ENCODE assay signal across 1 cellular context in the genomic region with DNA sequence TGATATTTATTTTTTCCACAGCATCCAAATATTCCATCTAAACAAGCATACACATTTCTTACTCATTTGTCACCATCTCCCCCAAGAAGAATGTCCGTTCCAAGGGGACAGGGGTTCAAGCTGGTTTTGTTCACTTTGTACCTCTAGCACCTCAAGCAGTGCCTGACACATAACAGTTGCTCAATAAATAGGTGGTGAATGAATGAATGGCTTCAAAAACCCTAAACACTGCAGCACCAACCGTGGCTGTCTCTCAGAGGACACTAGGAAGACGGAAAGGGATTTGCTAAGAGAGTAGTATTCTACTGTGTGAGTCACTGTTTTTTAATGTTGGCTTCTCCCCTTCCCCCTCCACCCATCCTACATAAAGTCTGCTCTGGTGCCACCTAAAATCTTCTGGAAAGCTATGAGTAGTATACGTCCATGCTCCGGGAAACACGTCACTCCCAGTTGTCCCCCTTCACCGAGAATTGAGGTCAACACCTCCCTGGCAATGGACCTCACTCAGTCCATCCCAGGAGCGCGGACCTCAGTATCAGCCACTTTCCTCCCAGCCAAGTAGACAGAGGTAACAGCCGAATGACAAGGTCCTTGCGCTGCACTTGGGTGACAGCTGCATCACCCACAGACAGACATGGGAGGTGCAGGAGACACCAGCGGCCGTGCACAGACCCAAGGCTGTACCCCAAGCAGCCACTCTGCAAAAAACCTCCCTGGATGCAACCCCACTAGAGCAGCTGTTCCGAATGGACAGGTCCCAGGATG.
TF ChIP-seq lines count a peak whose summit lies in the region.

No MANE protein-coding gene starts in this region.

TF ChIP-seq in GM23338, 12 proteins besides CTCF, POLR2A, EP300 and RAD21 (continued from another document):
- TF ChIP-seq, protein P1, sequence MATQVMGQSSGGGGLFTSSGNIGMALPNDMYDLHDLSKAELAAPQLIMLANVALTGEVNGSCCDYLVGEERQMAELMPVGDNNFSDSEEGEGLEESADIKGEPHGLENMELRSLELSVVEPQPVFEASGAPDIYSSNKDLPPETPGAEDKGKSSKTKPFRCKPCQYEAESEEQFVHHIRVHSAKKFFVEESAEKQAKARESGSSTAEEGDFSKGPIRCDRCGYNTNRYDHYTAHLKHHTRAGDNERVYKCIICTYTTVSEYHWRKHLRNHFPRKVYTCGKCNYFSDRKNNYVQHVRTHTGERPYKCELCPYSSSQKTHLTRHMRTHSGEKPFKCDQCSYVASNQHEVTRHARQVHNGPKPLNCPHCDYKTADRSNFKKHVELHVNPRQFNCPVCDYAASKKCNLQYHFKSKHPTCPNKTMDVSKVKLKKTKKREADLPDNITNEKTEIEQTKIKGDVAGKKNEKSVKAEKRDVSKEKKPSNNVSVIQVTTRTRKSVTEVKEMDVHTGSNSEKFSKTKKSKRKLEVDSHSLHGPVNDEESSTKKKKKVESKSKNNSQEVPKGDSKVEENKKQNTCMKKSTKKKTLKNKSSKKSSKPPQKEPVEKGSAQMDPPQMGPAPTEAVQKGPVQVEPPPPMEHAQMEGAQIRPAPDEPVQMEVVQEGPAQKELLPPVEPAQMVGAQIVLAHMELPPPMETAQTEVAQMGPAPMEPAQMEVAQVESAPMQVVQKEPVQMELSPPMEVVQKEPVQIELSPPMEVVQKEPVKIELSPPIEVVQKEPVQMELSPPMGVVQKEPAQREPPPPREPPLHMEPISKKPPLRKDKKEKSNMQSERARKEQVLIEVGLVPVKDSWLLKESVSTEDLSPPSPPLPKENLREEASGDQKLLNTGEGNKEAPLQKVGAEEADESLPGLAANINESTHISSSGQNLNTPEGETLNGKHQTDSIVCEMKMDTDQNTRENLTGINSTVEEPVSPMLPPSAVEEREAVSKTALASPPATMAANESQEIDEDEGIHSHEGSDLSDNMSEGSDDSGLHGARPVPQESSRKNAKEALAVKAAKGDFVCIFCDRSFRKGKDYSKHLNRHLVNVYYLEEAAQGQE (IDR thresholded peaks at IDR 0.05; ENCODE audit: unreplicated experiment), result no peak
- no peak for TF ChIP-seq NANOG (IDR thresholded peaks at IDR 0.05; ENCODE audit: borderline replicate concordance)
